Comparison of ENCODE assay signal across 17 cellular contexts in genomic region chr2:169345507-169346120, GRCh38. TPM values are rescaled to one million over a fixed set of nuclear protein-coding genes. Genes with fewer than 3 reads are reported as not detected.
"Had no signal": no experiment of that assay in that cellular context is flagged by ENCODE, and none has a peak within 500 bp of the region (broad histone marks: within the 10 kb centered on the region; RNA-seq: fewer than 3 reads in every experiment).

No MANE protein-coding gene starts in this region.

- DNase-seq: activated CD4-positive, alpha-beta T cell treated with anti-CD3 and anti-CD28 coated beads for 36 hours; activated CD4-positive, alpha-beta T cell treated with anti-CD3 and anti-CD28 coated beads, Interleukin-2, amount 50 U/mL, for 48 hours; activated gamma-delta T cell treated with Interleukin-2 at 50 U/mL for 16 hours; adrenal gland; endodermal cell; erythroblast; gastrocnemius medialis; heart left ventricle; stimulated activated CD8-positive, alpha-beta memory T cell treated with anti-CD3 and anti-CD28 coated beads, Interleukin-4, amount 100 ng/mL, for 48 hours; stimulated activated naive CD4-positive, alpha-beta T cell treated with Interleukin-2 at 50 U/mL for 16 hours; SW 1271; trophoblast cell had no signal

- H3K27me3 ChIP-seq: adrenal gland, gastrocnemius medialis had no signal

- H3K4me1 Mint-ChIP-seq: activated CD4-positive, alpha-beta T cell treated with anti-CD3 and anti-CD28 coated beads for 36 hours had no signal

- H3K27ac ChIP-seq: adrenal gland, gastrocnemius medialis, heart left ventricle, SJSA1 had no signal

- H3K27ac Mint-ChIP-seq: activated CD4-positive, alpha-beta T cell treated with anti-CD3 and anti-CD28 coated beads for 36 hours; activated naive CD4-positive, alpha-beta T cell treated with anti-CD3 and anti-CD28 coated beads, Interleukin-2, amount 50 U/mL, for 72 hours; endodermal cell had no signal

- FAIRE-seq: TTC549 had no signal

- H3K4me3 Mint-ChIP-seq: activated CD4-positive, alpha-beta T cell treated with anti-CD3 and anti-CD28 coated beads for 36 hours; endodermal cell had no signal

- H3K36me3 ChIP-seq: adrenal gland, gastrocnemius medialis, heart left ventricle, SJSA1 had no signal

- H3K4me1 ChIP-seq: adrenal gland, gastrocnemius medialis, heart left ventricle, SJSA1 had no signal

- H3K9me3 ChIP-seq: adrenal gland, gastrocnemius medialis, heart left ventricle, SJSA1 had no signal

- ATAC-seq: activated CD4-positive, alpha-beta T cell treated with anti-CD3 and anti-CD28 coated beads for 36 hours; activated naive CD4-positive, alpha-beta T cell treated with anti-CD3 and anti-CD28 coated beads, Interleukin-2, amount 50 U/mL, for 72 hours; gastrocnemius medialis; heart left ventricle had no signal

- H3K4me3 ChIP-seq: adrenal gland, gastrocnemius medialis, heart left ventricle, SJSA1 had no signal

- H3K36me3 Mint-ChIP-seq: activated naive CD4-positive, alpha-beta T cell treated with anti-CD3 and anti-CD28 coated beads, Interleukin-2, amount 50 U/mL, for 72 hours had no signal

- H3K9me3 Mint-ChIP-seq: activated naive CD4-positive, alpha-beta T cell treated with anti-CD3 and anti-CD28 coated beads, Interleukin-2, amount 50 U/mL, for 72 hours; endodermal cell had no signal

RNA-seq across cellular contexts. Expression of gene LRP2, which starts 16.7 kb away (rescaled TPM):
- total RNA-seq: chondrocyte, gastrocnemius medialis, myocyte had no signal
- polyA plus RNA-seq: adrenal gland had no signal
